In genomic region chr6:90294008-90294511, GRCh38 we compare ENCODE assay signal across 10 cellular contexts. TPM values are rescaled to one million over a fixed set of nuclear protein-coding genes. Genes with fewer than 3 reads are reported as not detected.
DNase-seq lines count a peak whose midpoint lies in the region; ATAC-seq and TF ChIP-seq lines count a peak whose summit lies in the region.
"Had no signal": no experiment of that assay in that cellular context is flagged by ENCODE, and none has a peak within 500 bp of the region (broad histone marks: within the 10 kb centered on the region; RNA-seq: fewer than 3 reads in every experiment).

No MANE protein-coding gene starts in this region.

- peaks cover 3% of the 10 kb centered on the region for H3K27me3 Mint-ChIP-seq in activated T-cell treated with anti-CD3 and anti-CD28 coated beads, Interleukin-2, amount 50 U/mL, for 4 hours (ENCODE audit: low read depth)
- peaks cover 51% of the 10 kb centered on the region for H3K27me3 Mint-ChIP-seq in WTC11 (ENCODE audit: low read depth)
- peaks cover 12% of the 10 kb centered on the region for H3K27me3 Mint-ChIP-seq in glutamatergic neuron (ENCODE audit: unreplicated experiment)
- no peaks in the 10 kb centered on the region for H3K27me3 Mint-ChIP-seq in stimulated activated memory B cell treated with anti-CD40 and anti-IgM and Interleukin-4, amounts not matched to agents 10 μg/mL and 1 μg/mL and 100 μg/mL, for 72 hours

- CTCF ChIA-PET in WTC11 (lab: Charles Lee), result interaction anchor here (1.3 kb wide), 1 partner anchor 185 kb away, joined by 7 read pairs; no protein-coding TSS in a partner anchor

- H3K27ac Mint-ChIP-seq in WTC11 (no peak overlapping the region), glutamatergic neuron (ENCODE audit: unreplicated experiment) (peak overlapping the region; percentile 82)
- H3K27ac Mint-ChIP-seq in stimulated activated memory B cell treated with anti-CD40 and anti-IgM and Interleukin-4, amounts not matched to agents 10 μg/mL and 1 μg/mL and 100 μg/mL, for 72 hours, result peak overlapping the region; percentile 84

- H3K4me1 Mint-ChIP-seq in activated T-cell treated with anti-CD3 and anti-CD28 coated beads, Interleukin-2, amount 50 U/mL, for 4 hours (ENCODE audit: low read depth), result peaks cover 64% of the 10 kb centered on the region
- peaks cover 32% of the 10 kb centered on the region for H3K4me1 Mint-ChIP-seq in WTC11
- H3K4me1 Mint-ChIP-seq in glutamatergic neuron (ENCODE audit: low read depth, unreplicated experiment), result peaks cover 39% of the 10 kb centered on the region
- H3K4me1 Mint-ChIP-seq in stimulated activated memory B cell treated with anti-CD40 and anti-IgM and Interleukin-4, amounts not matched to agents 10 μg/mL and 1 μg/mL and 100 μg/mL, for 72 hours, result peaks cover 39% of the 10 kb centered on the region

- H3K4me3 Mint-ChIP-seq in activated T-cell treated with anti-CD3 and anti-CD28 coated beads, Interleukin-2, amount 50 U/mL, for 4 hours, result peak overlapping the region; percentile 90
- H3K4me3 Mint-ChIP-seq in WTC11, result peak overlapping the region; percentile 74
- H3K4me3 Mint-ChIP-seq in glutamatergic neuron (ENCODE audit: unreplicated experiment), result peak overlapping the region; percentile 95
- peak overlapping the region; percentile 92 for H3K4me3 Mint-ChIP-seq in stimulated activated memory B cell treated with anti-CD40 and anti-IgM and Interleukin-4, amounts not matched to agents 10 μg/mL and 1 μg/mL and 100 μg/mL, for 72 hours

- DNase-seq in activated T-cell treated with anti-CD3 and anti-CD28 coated beads, Interleukin-2, amount 50 U/mL, for 4 hours, result no peak
- DNase-seq in activated T-cell treated with anti-CD3 and anti-CD28 coated beads, Interleukin-2, amount 50 U/mL, for 48 hours, result no peak
- DNase-seq in WTC11 (ENCODE audit: low spot score) (no peak), glutamatergic neuron (no peak), NCI-H2107 treated with DMSO at 0.1 percent for 48 hours (lab: John Stamatoyannopoulos, UW; ENCODE audit: unreplicated experiment) (no peak), DMS153 (lab: John Stamatoyannopoulos, UW) (no peak)
- DNase-seq: NCI-H187 treated with DMSO at 0.1 percent for 48 hours had no signal

- POLR2A ChIA-PET in WTC11 (lab: Charles Lee), result no interaction called here

- TF ChIP-seq CTCF in WTC11 (IDR thresholded peaks at IDR 0.05) (no peak), glutamatergic neuron (IDR thresholded peaks at IDR 0.05; ENCODE audit: partially characterized antibody, unreplicated experiment) (no peak)

- no peaks in the 10 kb centered on the region for H3K9me3 Mint-ChIP-seq in activated T-cell treated with anti-CD3 and anti-CD28 coated beads, Interleukin-2, amount 50 U/mL, for 4 hours
- H3K9me3 Mint-ChIP-seq in WTC11 (peaks cover 3% of the 10 kb centered on the region; the same call in 1 of the 2 replicates), glutamatergic neuron (ENCODE audit: unreplicated experiment) (peaks cover 14% of the 10 kb centered on the region)
- no peaks in the 10 kb centered on the region for H3K9me3 Mint-ChIP-seq in stimulated activated memory B cell treated with anti-CD40 and anti-IgM and Interleukin-4, amounts not matched to agents 10 μg/mL and 1 μg/mL and 100 μg/mL, for 72 hours

- no peak for ATAC-seq in activated T-cell treated with anti-CD3 and anti-CD28 coated beads, Interleukin-2, amount 50 U/mL, for 4 hours
- no peak for ATAC-seq in WTC11
- ATAC-seq in stimulated activated memory B cell treated with anti-CD40 and anti-IgM and Interleukin-4, amounts not matched to agents 10 μg/mL and 1 μg/mL and 100 μg/mL, for 72 hours, result no peak
- no peak for ATAC-seq in HG03565 (IDR thresholded peaks at IDR 0.05; ENCODE audit: unreplicated experiment)
- ATAC-seq: Panc1 had no signal

- peaks cover 31% of the 10 kb centered on the region for H3K36me3 Mint-ChIP-seq in activated T-cell treated with anti-CD3 and anti-CD28 coated beads, Interleukin-2, amount 50 U/mL, for 4 hours (ENCODE audit: insufficient read depth)
- H3K36me3 Mint-ChIP-seq in WTC11 (no peaks in the 10 kb centered on the region), glutamatergic neuron (ENCODE audit: unreplicated experiment) (no peaks in the 10 kb centered on the region)
- peaks cover 13% of the 10 kb centered on the region for H3K36me3 Mint-ChIP-seq in stimulated activated memory B cell treated with anti-CD40 and anti-IgM and Interleukin-4, amounts not matched to agents 10 μg/mL and 1 μg/mL and 100 μg/mL, for 72 hours

TF ChIP-seq in WTC11, 78 proteins besides CTCF, POLR2A, EP300 and RAD21 (continues in another document):
- no peak for TF ChIP-seq ZNF532 (CRISPR knock-in tag; IDR thresholded peaks at IDR 0.05; ENCODE audit: borderline replicate concordance)
- no peak for TF ChIP-seq NFATC4 (CRISPR knock-in tag; IDR thresholded peaks at IDR 0.05)
- no peak for TF ChIP-seq STAT6 (CRISPR knock-in tag; conservative IDR thresholded peaks at IDR 0.05; ENCODE audit: low read depth)
- TF ChIP-seq TCF7 (CRISPR knock-in tag; IDR thresholded peaks at IDR 0.05; ENCODE audit: low read depth), result no peak
- no peak for TF ChIP-seq E2F4 (CRISPR knock-in tag; IDR thresholded peaks at IDR 0.05; ENCODE audit: borderline replicate concordance, low read depth)
- TF ChIP-seq HMGA2 (CRISPR knock-in tag; IDR thresholded peaks at IDR 0.05), result no peak

RNA-seq across cellular contexts. Expression of gene BACH2, which starts 2.6 kb away (rescaled TPM):
- 100 to 1,000 TPM in 2 of 3 donors, 10 to 100 TPM in 1; 96.5 to 118 (median 111) TPM for total RNA-seq in activated T-cell treated with anti-CD3 and anti-CD28 coated beads, Interleukin-2, amount 50 U/mL, for 4 hours
- total RNA-seq in WTC11 (2021) (3.9 to 5.9 TPM (median 4.5 TPM) in 3 replicates), glutamatergic neuron (ENCODE audit: unreplicated experiment) (96.4 TPM)

Comparison
In these comparisons a context has a peak if more than half of its experiments do, and no peak if none do; other contexts are left out.
1. RNA of gene BACH2, which starts 2.6 kb away (total RNA-seq): 96.5 to 118 TPM in activated T-cell treated with anti-CD3 and anti-CD28 coated beads, Interleukin-2, amount 50 U/mL, for 4 hours and 96.4 TPM in glutamatergic neuron (single experiment); 3.9 to 5.9 TPM in WTC11; every median in the first group is over 10 times any median in the second.
2. Peak in every context shown above with its lines, with median percentiles within 50 percentile points of each other: H3K4me3 Mint-ChIP-seq.